Comparison of ENCODE assay signal across 2 cellular contexts in genomic region chr20:63957004-63957689, GRCh38.
A peak's percentile ranks its signal among the peaks of the same experiment; 100 is the strongest.
TF ChIP-seq lines count a peak whose summit lies in the region.

No MANE protein-coding gene starts in this region.

TF ChIP-seq in A549, 52 proteins besides CTCF, POLR2A, EP300 and RAD21 (continued from another document):
- peak; percentile 28; the same call in 1 of the 3 replicates for TF ChIP-seq BCL3 (IDR thresholded peaks at IDR 0.05)
- TF ChIP-seq, protein P1, sequence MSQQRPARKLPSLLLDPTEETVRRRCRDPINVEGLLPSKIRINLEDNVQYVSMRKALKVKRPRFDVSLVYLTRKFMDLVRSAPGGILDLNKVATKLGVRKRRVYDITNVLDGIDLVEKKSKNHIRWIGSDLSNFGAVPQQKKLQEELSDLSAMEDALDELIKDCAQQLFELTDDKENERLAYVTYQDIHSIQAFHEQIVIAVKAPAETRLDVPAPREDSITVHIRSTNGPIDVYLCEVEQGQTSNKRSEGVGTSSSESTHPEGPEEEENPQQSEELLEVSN (IDR thresholded peaks at IDR 0.05; ENCODE audit: borderline replicate concordance, low read depth) = 0 out of 2 replicates have a peak, but pooled peaks have one; percentile 37
- no peak for TF ChIP-seq CBX8 (IDR thresholded peaks at IDR 0.05)

TF ChIP-seq in Ishikawa, 13 proteins besides CTCF, POLR2A, EP300 and RAD21 (continued from another document):
- TF ChIP-seq TAF1 (IDR thresholded peaks at IDR 0.05; ENCODE audit: low read depth) (no peak; the same call in 1 of the 2 replicates), TCF12 (IDR thresholded peaks at IDR 0.05; ENCODE audit: low read depth) (no peak)
